Comparison of ENCODE assay signal across 17 cellular contexts in the genomic region with DNA sequence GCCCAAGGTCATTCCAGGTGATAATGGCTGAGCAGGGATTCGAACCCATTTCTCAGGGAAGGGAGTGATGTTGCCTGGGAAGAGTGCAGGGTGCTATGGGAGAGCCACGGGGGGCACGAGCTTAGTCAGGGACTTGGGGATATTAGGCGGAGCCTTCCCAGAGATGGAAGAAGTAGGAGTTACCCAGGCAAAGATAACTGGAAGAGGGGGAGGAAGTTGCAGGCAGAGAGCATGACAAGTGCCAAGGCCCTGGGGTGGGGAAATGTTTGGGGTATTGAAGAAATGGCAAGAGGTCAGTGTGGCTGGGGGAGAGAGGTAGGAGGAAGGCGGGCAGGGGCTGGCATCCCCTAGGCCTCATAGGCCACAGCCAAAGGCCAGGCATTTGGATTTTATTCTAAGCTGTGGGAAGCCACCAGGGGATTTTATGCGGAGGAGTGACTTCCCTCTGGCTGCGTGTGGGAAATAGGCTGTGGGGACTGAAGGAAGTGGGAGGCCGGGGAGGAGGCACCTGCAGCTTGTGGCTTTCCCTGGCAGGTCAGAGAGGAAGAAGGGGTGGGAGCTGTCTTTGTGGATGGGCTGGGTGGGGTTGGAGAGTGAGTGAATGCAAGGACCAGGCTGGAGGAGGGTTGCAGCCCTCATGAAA. TPM values are rescaled to one million over a fixed set of nuclear protein-coding genes. Genes with fewer than 3 reads are reported as not detected.
DNase-seq lines count a peak whose midpoint lies in the region; ATAC-seq, FAIRE-seq and TF ChIP-seq lines count a peak whose summit lies in the region.
"Had no signal": no experiment of that assay in that cellular context is flagged by ENCODE, and none has a peak within 500 bp of the region (broad histone marks: within the 10 kb centered on the region; RNA-seq: fewer than 3 reads in every experiment).

No MANE protein-coding gene starts in this region.

- H3K4me3 Mint-ChIP-seq in naive thymus-derived CD4-positive, alpha-beta T cell: peak overlapping the region in 1 of 10 donors; percentile 39
- H3K4me3 Mint-ChIP-seq: activated B cell treated with CpG ODN at 0.5 μM for 24 hours; activated naive CD4-positive, alpha-beta T cell treated with anti-CD3 and anti-CD28 coated beads for 36 hours had no signal

- peak overlapping the region; percentile 73 for H3K4me2 ChIP-seq in BLaER1
- H3K4me2 ChIP-seq: hepatocyte had no signal

- H3K4me1 ChIP-seq in BLaER1 (peaks cover 93% of the 10 kb centered on the region), left lung (peaks cover 0 to 57% of the 10 kb centered on the region in 2 donors)
- no peaks in the 10 kb centered on the region for H3K4me1 ChIP-seq in naive thymus-derived CD4-positive, alpha-beta T cell (ENCODE audit: control insufficient read depth in 2 of 2, insufficient read depth in 2 of 2, low read length in 2 of 2)
- H3K4me1 ChIP-seq: body of pancreas had no signal

- TF ChIP-seq CTCF in left lung (IDR thresholded peaks at IDR 0.05): no peak

- CTCF ChIA-PET in naive thymus-derived CD4-positive, alpha-beta T cell (lab: Charles Lee): interaction anchor here (0.7 to 1.2 kb wide), 2 partner anchors 26 to 64 kb away, joined by 3 read pairs; no protein-coding TSS in a partner anchor

- H3K9ac ChIP-seq in BLaER1: 0 out of 2 replicates have a peak overlapping the region, but pooled peaks have one; percentile 21

- ATAC-seq in left lung (peak; percentile 24), HG02852 (IDR thresholded peaks at IDR 0.05; ENCODE audit: unreplicated experiment) (no peak)
- no peak for ATAC-seq in naive thymus-derived CD4-positive, alpha-beta T cell
- ATAC-seq: body of pancreas, psoas muscle had no signal

- H3K4me3 ChIP-seq in BLaER1 (no peak overlapping the region; the same call in 1 of the 2 replicates), left lung (no peak overlapping the region)
- H3K4me3 ChIP-seq in naive thymus-derived CD4-positive, alpha-beta T cell (ENCODE audit: low read length): no peak overlapping the region
- H3K4me3 ChIP-seq: body of pancreas, hepatocyte, psoas muscle had no signal

- DNase-seq in GM12891 (ENCODE audit: insufficient read length, low spot score) (no peak), SKM-1 treated with dmso at 0.1 percent for 144 hours (lab: John Stamatoyannopoulos, UW; ENCODE audit: unreplicated experiment) (peak; percentile 71), left lung (no peak), epidermal melanocyte (ENCODE audit: insufficient read length, low spot score) (no peak), kidney glomerular epithelial cell (lab: John Stamatoyannopoulos, UW) (no peak)
- DNase-seq in naive thymus-derived CD4-positive, alpha-beta T cell: no peak
- DNase-seq: activated B cell treated with CpG ODN at 0.5 μM for 24 hours; activated naive CD4-positive, alpha-beta T cell treated with anti-CD3 and anti-CD28 coated beads for 36 hours; body of pancreas; DMS 273 treated with DMSO at 0.1 percent for 48 hours; NCI-H2029 treated with DMSO at 0.1 percent for 48 hours; NCI-H524; psoas muscle had no signal

- intact Hi-C loops in left lung (cut with DNase I): no loop called here
- intact Hi-C loops in naive thymus-derived CD4-positive, alpha-beta T cell (cut with micrococcal nuclease): no loop called here

- no peaks in the 10 kb centered on the region for H3K9me3 Mint-ChIP-seq in naive thymus-derived CD4-positive, alpha-beta T cell
- H3K9me3 Mint-ChIP-seq: activated B cell treated with CpG ODN at 0.5 μM for 24 hours; activated naive CD4-positive, alpha-beta T cell treated with anti-CD3 and anti-CD28 coated beads for 36 hours had no signal

- peaks cover 11% of the 10 kb centered on the region for H3K27me3 ChIP-seq in BLaER1
- H3K27me3 ChIP-seq in left lung: peaks cover 0 to 18% of the 10 kb centered on the region in 2 donors
- no peaks in the 10 kb centered on the region for H3K27me3 ChIP-seq in naive thymus-derived CD4-positive, alpha-beta T cell (ENCODE audit: control insufficient read depth in 2 of 2, insufficient read depth in 2 of 2, low read length in 2 of 2)
- H3K27me3 ChIP-seq: body of pancreas, hepatocyte had no signal

- H3K4me1 Mint-ChIP-seq in naive thymus-derived CD4-positive, alpha-beta T cell: peaks cover 0 to 32% (median 6%) of the 10 kb centered on the region in 7 donors

- H3K27ac ChIP-seq in BLaER1 (peak overlapping the region; percentile 82), left lung (no peak overlapping the region)
- H3K27ac ChIP-seq in naive thymus-derived CD4-positive, alpha-beta T cell (ENCODE audit: low read depth, low read length): no peak overlapping the region
- H3K27ac ChIP-seq: body of pancreas, hepatocyte, psoas muscle had no signal

- no peaks in the 10 kb centered on the region for H4K20me1 ChIP-seq in BLaER1

- peaks cover 0 to 10% (median 5%) of the 10 kb centered on the region in 5 donors for H3K27me3 Mint-ChIP-seq in naive thymus-derived CD4-positive, alpha-beta T cell

- H3K36me3 ChIP-seq in BLaER1 (no peaks in the 10 kb centered on the region), left lung (no peaks in the 10 kb centered on the region)
- no peaks in the 10 kb centered on the region for H3K36me3 ChIP-seq in naive thymus-derived CD4-positive, alpha-beta T cell (ENCODE audit: control insufficient read depth in 2 of 3, insufficient read depth in 3 of 3, low read length in 3 of 3)

- no peak for TF ChIP-seq POLR2A in GM12891 (IDR thresholded peaks at IDR 0.05; ENCODE audit: low read depth, low read length)

- no peaks in the 10 kb centered on the region for H3K36me3 Mint-ChIP-seq in naive thymus-derived CD4-positive, alpha-beta T cell

- peak overlapping the region in 1 of 9 donors; percentile 60 for H3K27ac Mint-ChIP-seq in naive thymus-derived CD4-positive, alpha-beta T cell
- H3K27ac Mint-ChIP-seq: activated B cell treated with CpG ODN at 0.5 μM for 24 hours; activated naive CD4-positive, alpha-beta T cell treated with anti-CD3 and anti-CD28 coated beads for 36 hours had no signal

- H3K9me3 ChIP-seq in BLaER1 (no peaks in the 10 kb centered on the region), left lung (no peaks in the 10 kb centered on the region)
- no peaks in the 10 kb centered on the region for H3K9me3 ChIP-seq in naive thymus-derived CD4-positive, alpha-beta T cell (ENCODE audit: control insufficient read depth in 2 of 3, low read length in 3 of 3)
- H3K9me3 ChIP-seq: body of pancreas, psoas muscle had no signal

- no peak for FAIRE-seq in GM12891 (lab: Jason Lieb, UNC)

- POLR2A ChIA-PET in naive thymus-derived CD4-positive, alpha-beta T cell (lab: Charles Lee): no interaction called here

TF ChIP-seq in GM12891, 5 proteins besides CTCF, POLR2A, EP300 and RAD21:
- TF ChIP-seq SPI1 (IDR thresholded peaks at IDR 0.05; ENCODE audit: low read depth, low read length): peak; percentile 26; the same call in 1 of the 2 replicates
- no peak for TF ChIP-seq POLR2AphosphoS5 (IDR thresholded peaks at IDR 0.05; ENCODE audit: low read depth, low read length)

RNA-seq across cellular contexts. Expression of gene SNAI1, which starts 22.7 kb away (rescaled TPM):
- polyA plus RNA-seq in GM12891 (2012; ENCODE audit: low read depth, missing spikeins): 0.42 TPM
- total RNA-seq in left lung: 1 to 10 TPM; 2.8 to 4.1 TPM
- 1 to 10 TPM in 2 of 5 experiments, under 1 TPM in 3; 0.22 to 7.0 (median 0.34) TPM for total RNA-seq in naive thymus-derived CD4-positive, alpha-beta T cell
- under 1 TPM; 0.28 to 0.34 TPM for polyA plus RNA-seq in naive thymus-derived CD4-positive, alpha-beta T cell
- total RNA-seq: kidney epithelial cell had no signal
